ENCODE assay signal across 8 cellular contexts in the genomic region with DNA sequence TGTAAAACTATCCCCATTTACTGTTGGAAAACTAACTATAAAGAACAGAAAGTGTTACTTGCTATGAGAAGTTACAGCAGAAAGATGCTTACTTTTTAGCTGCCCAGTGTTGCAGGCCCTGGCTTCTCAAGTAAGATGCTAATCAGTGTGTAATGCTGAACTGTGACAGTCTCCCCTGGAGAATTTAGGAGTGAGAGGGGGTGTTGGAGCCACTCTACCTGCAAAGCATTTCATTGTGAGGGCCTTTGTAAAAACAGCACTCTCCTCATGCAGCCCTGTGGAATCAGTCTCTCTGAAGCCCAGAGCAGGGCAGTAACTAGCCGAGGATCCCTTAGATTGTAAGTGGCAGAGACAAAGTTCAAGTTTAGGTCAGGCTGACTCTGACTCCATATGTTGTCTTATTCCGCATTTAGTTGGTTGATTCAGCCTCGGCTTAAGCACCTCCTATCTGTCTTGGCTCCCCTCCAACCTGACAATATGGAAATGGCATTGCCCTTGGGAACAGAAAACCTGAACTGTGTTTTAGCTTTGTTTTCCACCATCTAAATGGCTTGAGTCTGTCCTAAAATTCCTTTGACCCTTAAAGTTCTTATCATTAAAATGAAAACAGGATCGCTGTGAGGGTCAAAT.
A peak's percentile ranks its signal among the peaks of the same experiment; 100 is the strongest.
DNase-seq lines count a peak whose midpoint lies in the region; ATAC-seq, FAIRE-seq and TF ChIP-seq lines count a peak whose summit lies in the region.

No MANE protein-coding gene starts in this region.

- H3K4me3 ChIP-seq in WERI-Rb-1 (ENCODE audit: low read depth, low read length) (no peak overlapping the region), heart left ventricle (no peak overlapping the region)

- no peaks in the 10 kb centered on the region for H3K27me3 ChIP-seq in WERI-Rb-1 (ENCODE audit: insufficient read depth, low read depth, severe bottlenecking)
- H3K27me3 ChIP-seq in heart left ventricle, result no peaks in the 10 kb centered on the region

- peaks cover 0 to 44% (median 35%) of the 10 kb centered on the region in 12 donors for H3K4me1 ChIP-seq in heart left ventricle

- H3K9me3 ChIP-seq in WERI-Rb-1 (ENCODE audit: severe bottlenecking), result no peaks in the 10 kb centered on the region
- H3K9me3 ChIP-seq in heart left ventricle, result peaks cover 0 to 6% (median 0%) of the 10 kb centered on the region in 12 donors

- H3K27ac ChIP-seq in WERI-Rb-1, result peak overlapping the region; percentile 56
- H3K27ac ChIP-seq in heart left ventricle, result peak overlapping the region in 10 of 12 donors; percentile 7 to 65 (median 26)

- no peaks in the 10 kb centered on the region for H3K36me3 ChIP-seq in WERI-Rb-1
- peaks cover 0 to 27% (median 7%) of the 10 kb centered on the region in 9 donors for H3K36me3 ChIP-seq in heart left ventricle

- no peak for TF ChIP-seq POLR2A in heart left ventricle (IDR thresholded peaks at IDR 0.05)

- FAIRE-seq in GM19239 (lab: Jason Lieb, UNC), result no peak

- intact Hi-C loops in heart left ventricle (cut with DNase I), result loop anchor here in 8 of 10 donors (2.0 to 10.0 kb wide), 6 partner anchors 268 to 665 kb away; a partner anchor contains a TSS

- TF ChIP-seq CTCF in WERI-Rb-1 (IDR thresholded peaks at IDR 0.05; ENCODE audit: low read depth, low read length) (no peak), heart left ventricle (IDR thresholded peaks at IDR 0.05) (no peak)

- 22 to 36% (median 29%) methylated on average over 4 of the region's 4 CpGs for WGBS in heart left ventricle, 4 donors

- peak; percentile 10 to 40 (median 32) for ATAC-seq in heart left ventricle

- DNase-seq in AG08395 (ENCODE audit: low spot score), result peak; percentile 13
- peak; percentile 67 for DNase-seq in HT1080 (ENCODE audit: low read depth)
- peak; percentile 68 for DNase-seq in WERI-Rb-1
- DNase-seq in heart left ventricle, result no peak
- no peak for DNase-seq in GM19239 (ENCODE audit: insufficient read length, low spot score)
- DNase-seq in globus pallidus (ENCODE audit: low spot score), result no peak
- DNase-seq in stimulated activated naive CD4-positive, alpha-beta T cell (lab: John Stamatoyannopoulos, UW), result no peak
- DNase-seq in cerebellar nuclear complex (lab: John Stamatoyannopoulos, UW), result no peak

Comparison
In these comparisons a context has a peak if more than half of its experiments do, and no peak if none do; other contexts are left out.
1. DNase-seq: peak in AG08395 (single experiment), HT1080 (single experiment) and WERI-Rb-1 (single experiment); none in heart left ventricle (0 of 5), GM19239 (single experiment), globus pallidus (single experiment), stimulated activated naive CD4-positive, alpha-beta T cell (0 of 6) and cerebellar nuclear complex (0 of 2).